In the genomic region with DNA sequence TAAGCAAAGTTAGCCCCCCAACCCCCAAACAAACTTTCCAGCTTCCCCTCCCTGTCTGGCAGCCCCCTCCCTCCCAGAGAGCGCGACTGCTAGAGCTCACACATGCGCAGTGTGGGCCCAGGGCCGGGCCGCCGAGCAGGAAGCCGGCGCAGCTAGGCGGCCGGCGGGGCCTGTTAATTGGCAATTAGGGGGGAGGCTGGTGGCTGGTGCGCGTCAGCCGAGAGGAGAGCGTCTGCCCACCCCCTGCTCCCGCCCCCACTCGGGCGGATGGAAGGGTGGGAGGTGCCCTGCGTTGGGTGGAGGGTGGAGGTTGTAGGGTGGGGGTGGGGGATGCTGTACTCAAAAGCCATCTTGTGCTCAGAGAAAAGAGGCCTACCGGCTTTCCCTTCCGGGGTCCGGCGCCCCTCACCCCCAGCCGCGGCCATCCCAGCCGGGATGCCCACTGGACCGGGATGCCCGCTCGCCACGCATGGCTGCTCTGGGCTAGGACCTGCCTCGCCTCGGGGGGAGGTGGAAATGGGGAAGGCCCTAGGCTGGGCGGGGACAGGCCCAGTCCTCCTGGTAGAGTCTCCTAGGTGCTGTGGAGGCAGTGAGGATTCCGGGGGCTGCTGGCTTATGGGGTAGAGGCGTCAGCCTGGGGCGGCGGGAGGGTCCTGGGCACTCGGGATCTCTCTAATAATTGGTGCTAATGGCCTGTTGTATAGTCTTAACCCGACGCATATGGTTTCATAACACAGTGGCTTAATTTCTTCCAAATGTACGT, we compare ENCODE assay signal across 8 cellular contexts. TPM values are rescaled to one million over a fixed set of nuclear protein-coding genes. Genes with fewer than 3 reads are reported as not detected.
DNase-seq lines count a peak whose midpoint lies in the region; ATAC-seq, FAIRE-seq and TF ChIP-seq lines count a peak whose summit lies in the region.

No MANE protein-coding gene starts in this region.

- dilution Hi-C loops in endothelial cell of umbilical vein (cut with MboI; ENCODE audit: extremely low pct_ligation_motif_present, low sequenced_read_pairs): no loop called here

- H2AFZ ChIP-seq in endothelial cell of umbilical vein (ENCODE audit: low read depth, low read length): peak overlapping the region; percentile 9

- no peak for TF ChIP-seq CTCF in endothelial cell of umbilical vein (IDR thresholded peaks at IDR 0.05; ENCODE audit: extremely low read depth in 1 of 2, insufficient read depth in 1 of 2, low read depth in 1 of 2, low read length in 2 of 2)

- H3K4me2 ChIP-seq in endothelial cell of umbilical vein (ENCODE audit: insufficient read depth, low read length): peak overlapping the region; percentile 21

- H3K4me1 ChIP-seq in endothelial cell of umbilical vein (ENCODE audit: control insufficient read depth, extremely low read depth, insufficient read depth, low read length) (peaks cover 3% of the 10 kb centered on the region), mucosa of rectum (ENCODE audit: control insufficient read depth in 2 of 2, insufficient read depth in 2 of 2, low read length in 2 of 2) (peaks cover 0 to 2% of the 10 kb centered on the region in 2 donors)

- peaks cover 84 to 93% of the 10 kb centered on the region in 2 experiments for H3K27me3 ChIP-seq in endothelial cell of umbilical vein (ENCODE audit: control insufficient read depth in 2 of 2, insufficient read depth in 2 of 2, low read length in 2 of 2)
- H3K27me3 ChIP-seq in mucosa of rectum (ENCODE audit: control insufficient read depth in 2 of 2, insufficient read depth in 2 of 2, low read length in 2 of 2): peaks cover 74 to 83% of the 10 kb centered on the region in 2 donors

- POLR2A ChIA-PET in endothelial cell of umbilical vein (lab: Charles Lee): no interaction called here

- intact Hi-C loops in endothelial cell of umbilical vein (cut with micrococcal nuclease): no loop called here

- TF ChIP-seq POLR2A in endothelial cell of umbilical vein (IDR thresholded peaks at IDR 0.05; ENCODE audit: low read depth, low read length): no peak

- peak; percentile 73 for ATAC-seq in HG03439 (IDR thresholded peaks at IDR 0.05; ENCODE audit: unreplicated experiment)

- no TSS peak for BruUV-seq in endothelial cell of umbilical vein (replicated peaks; lab: Mats Ljungman, UMichigan)

- H3K9ac ChIP-seq in endothelial cell of umbilical vein (replicated peaks; ENCODE audit: extremely low read depth, insufficient read depth, low read length) (no peak overlapping the region), mucosa of rectum (ENCODE audit: low read depth in 1 of 2, low read length in 2 of 2) (peak overlapping the region; percentile 6 to 23)

- H3K79me2 ChIP-seq in endothelial cell of umbilical vein (ENCODE audit: control insufficient read depth, insufficient read depth, low read length): no peaks in the 10 kb centered on the region

- no peaks in the 10 kb centered on the region for H4K20me1 ChIP-seq in endothelial cell of umbilical vein (replicated peaks; ENCODE audit: control insufficient read depth, extremely low read depth, insufficient read depth, low read length)

- H3K9me3 ChIP-seq in endothelial cell of umbilical vein (replicated peaks; ENCODE audit: control insufficient read depth, insufficient read depth, low read length) (no peaks in the 10 kb centered on the region), mucosa of rectum (ENCODE audit: control insufficient read depth in 2 of 2, low read length in 2 of 2) (no peaks in the 10 kb centered on the region)

- CTCF ChIA-PET in endothelial cell of umbilical vein (lab: Charles Lee): interaction anchor here (0.6 to 17.0 kb wide), 5 partner anchors 9 to 190 kb away, joined by 3 to 616 read pairs (median 10); partner anchors contain the start of genes HOXC10, HOXC8 and SMUG1

- H3K4me3 ChIP-seq in endothelial cell of umbilical vein (replicated peaks in 1 of 3; ENCODE audit: insufficient read depth in 1 of 3, low read depth in 1 of 3, low read length in 3 of 3): peak overlapping the region in 1 of 3 experiments; percentile 30
- peak overlapping the region; percentile 38 to 64 for H3K4me3 ChIP-seq in mucosa of rectum (ENCODE audit: low read length in 2 of 2)

- peak; percentile 59 for FAIRE-seq in endothelial cell of umbilical vein (lab: Jason Lieb, UNC)

- H3K9me1 ChIP-seq in endothelial cell of umbilical vein (replicated peaks; ENCODE audit: control insufficient read depth, extremely low read depth, insufficient read depth, low read length): no peaks in the 10 kb centered on the region

- H3K36me3 ChIP-seq in endothelial cell of umbilical vein (ENCODE audit: control insufficient read depth in 2 of 2, extremely low read depth in 1 of 2, insufficient read depth in 2 of 2, low read length in 2 of 2): no peaks in the 10 kb centered on the region
- H3K36me3 ChIP-seq in mucosa of rectum (ENCODE audit: control insufficient read depth in 2 of 2, insufficient read depth in 2 of 2, low read length in 2 of 2): no peaks in the 10 kb centered on the region

- peak in 11 of 14 donors; percentile 32 to 78 (median 64) for DNase-seq in C1 segment of cervical spinal cord (lab: John Stamatoyannopoulos, UW)
- DNase-seq in GM19238 (ENCODE audit: insufficient read length, low spot score): peak; percentile 95
- DNase-seq in NCI-H748 treated with DMSO at 0.1 percent for 48 hours (lab: John Stamatoyannopoulos, UW): peak; percentile 92
- DNase-seq in activated CD8-positive, alpha-beta memory T cell treated with anti-CD3 and anti-CD28 coated beads for 24 hours: peak; percentile 89
- peak; percentile 65 for DNase-seq in endothelial cell of umbilical vein (ENCODE audit: low read depth, low spot score)
- DNase-seq in stimulated activated CD8-positive, alpha-beta memory T cell treated with anti-CD3 and anti-CD28 coated beads, Interleukin-7, amount 100 ng/mL, for 1 hour (ENCODE audit: low read depth in 2 of 2): peak; percentile 35 to 50

- no peak overlapping the region for H3K27ac ChIP-seq in endothelial cell of umbilical vein (ENCODE audit: insufficient read depth, low read depth, low read length)
- H3K27ac ChIP-seq in mucosa of rectum (ENCODE audit: low read depth in 2 of 2, low read length in 2 of 2): no peak overlapping the region

TF ChIP-seq in endothelial cell of umbilical vein, 7 proteins besides CTCF, POLR2A, EP300 and RAD21:
- peak; percentile 86 for TF ChIP-seq EZH2 (IDR thresholded peaks at IDR 0.05; ENCODE audit: borderline replicate concordance, low read depth, low read length, severe bottlenecking)
- no peak for TF ChIP-seq JUN (IDR thresholded peaks at IDR 0.05; ENCODE audit: borderline replicate concordance, insufficient read depth, insufficient read length, low read depth)

RNA-seq across cellular contexts. Expression of gene HOXC8, which starts 9.2 kb away (rescaled TPM):
- 0.35 TPM in 1 of 2 replicates, not detected in the other for total RNA-seq in endothelial cell of umbilical vein
- polyA plus RNA-seq in endothelial cell of umbilical vein: 0.03 and 0.19 TPM in 2 replicates
- polyA plus RNA-seq in endothelial cell of umbilical vein (2011; cell fraction: cytosol; rRNA removed): 0.03 and 0.11 TPM in 2 replicates
- 0.11 and 0.14 TPM in 2 replicates for polyA plus RNA-seq in endothelial cell of umbilical vein (2011; cell fraction: nucleus; rRNA removed)
- 2.8 and 3.8 TPM in 2 replicates for polyA plus RNA-seq in endothelial cell of umbilical vein (2012)
- 0.08 and 0.15 TPM in 2 replicates for polyA minus RNA-seq in endothelial cell of umbilical vein
- polyA minus RNA-seq in endothelial cell of umbilical vein (2011; cell fraction: cytosol; rRNA and poly(A)+ RNA removed): not detected
- not detected in 2 replicates for polyA minus RNA-seq in endothelial cell of umbilical vein (2011; cell fraction: nucleus; rRNA and poly(A)+ RNA removed)

RNA-seq across cellular contexts. Expression of gene HOXC6, which starts 10.2 kb away (rescaled TPM):
- total RNA-seq in endothelial cell of umbilical vein: 0.51 and 0.58 TPM in 2 replicates
- 0.57 and 0.72 TPM in 2 replicates for polyA plus RNA-seq in endothelial cell of umbilical vein
- 0.45 TPM in 2 replicates for polyA plus RNA-seq in endothelial cell of umbilical vein (2011; cell fraction: cytosol; rRNA removed)
- polyA plus RNA-seq in endothelial cell of umbilical vein (2011; cell fraction: nucleus; rRNA removed): 0.99 and 1.0 TPM in 2 replicates
- polyA plus RNA-seq in endothelial cell of umbilical vein (2012): 5.4 and 9.5 TPM in 2 replicates
- polyA minus RNA-seq in endothelial cell of umbilical vein: 0.40 and 0.97 TPM in 2 replicates
- 2.0 TPM for polyA minus RNA-seq in endothelial cell of umbilical vein (2011; cell fraction: cytosol; rRNA and poly(A)+ RNA removed)
- polyA minus RNA-seq in endothelial cell of umbilical vein (2011; cell fraction: nucleus; rRNA and poly(A)+ RNA removed): not detected in 2 replicates

RNA-seq across cellular contexts. Expression of gene HOXC5, which starts 14.8 kb away (rescaled TPM):
- total RNA-seq in endothelial cell of umbilical vein: not detected in 2 replicates
- not detected in 2 replicates for polyA plus RNA-seq in endothelial cell of umbilical vein
- polyA plus RNA-seq in endothelial cell of umbilical vein (2011; cell fraction: cytosol; rRNA removed): not detected in 2 replicates
- polyA plus RNA-seq in endothelial cell of umbilical vein (2011; cell fraction: nucleus; rRNA removed): 0.07 and 0.08 TPM in 2 replicates
- polyA plus RNA-seq in endothelial cell of umbilical vein (2012): 0.13 and 0.38 TPM in 2 replicates
- polyA minus RNA-seq in endothelial cell of umbilical vein: not detected in 2 replicates
- polyA minus RNA-seq in endothelial cell of umbilical vein (2011; cell fraction: cytosol; rRNA and poly(A)+ RNA removed): not detected
- not detected in 2 replicates for polyA minus RNA-seq in endothelial cell of umbilical vein (2011; cell fraction: nucleus; rRNA and poly(A)+ RNA removed)

RNA-seq across cellular contexts. Expression of gene HOXC9, which starts 18.1 kb away (rescaled TPM):
- 0.21 and 0.40 TPM in 2 replicates for total RNA-seq in endothelial cell of umbilical vein
- polyA plus RNA-seq in endothelial cell of umbilical vein: 0.54 and 0.58 TPM in 2 replicates
- 0.32 and 0.35 TPM in 2 replicates for polyA plus RNA-seq in endothelial cell of umbilical vein (2011; cell fraction: cytosol; rRNA removed)
- 0.21 and 0.45 TPM in 2 replicates for polyA plus RNA-seq in endothelial cell of umbilical vein (2011; cell fraction: nucleus; rRNA removed)
- polyA plus RNA-seq in endothelial cell of umbilical vein (2012): 6.3 and 11.9 TPM in 2 replicates
- polyA minus RNA-seq in endothelial cell of umbilical vein: not detected in 2 replicates
- 3.2 TPM for polyA minus RNA-seq in endothelial cell of umbilical vein (2011; cell fraction: cytosol; rRNA and poly(A)+ RNA removed)
- polyA minus RNA-seq in endothelial cell of umbilical vein (2011; cell fraction: nucleus; rRNA and poly(A)+ RNA removed): not detected in 2 replicates

RNA-seq across cellular contexts. Expression of gene HOXC10, which starts 33.1 kb away (rescaled TPM):
- 0.44 TPM in 1 of 2 replicates, not detected in the other for total RNA-seq in endothelial cell of umbilical vein
- 0.18 TPM in 2 replicates for polyA plus RNA-seq in endothelial cell of umbilical vein
- 0.13 and 0.18 TPM in 2 replicates for polyA plus RNA-seq in endothelial cell of umbilical vein (2011; cell fraction: cytosol; rRNA removed)
- 0.08 TPM in 1 of 2 replicates, not detected in the other for polyA plus RNA-seq in endothelial cell of umbilical vein (2011; cell fraction: nucleus; rRNA removed)
- polyA plus RNA-seq in endothelial cell of umbilical vein (2012): 5.7 and 6.5 TPM in 2 replicates
- not detected in 2 replicates for polyA minus RNA-seq in endothelial cell of umbilical vein
- polyA minus RNA-seq in endothelial cell of umbilical vein (2011; cell fraction: cytosol; rRNA and poly(A)+ RNA removed): 38.5 TPM
- not detected in 2 replicates for polyA minus RNA-seq in endothelial cell of umbilical vein (2011; cell fraction: nucleus; rRNA and poly(A)+ RNA removed)

Comparison
In these comparisons a context has a peak if more than half of its experiments do, and no peak if none do; other contexts are left out.
1. DNase-seq: peak in every context shown above with its lines; median percentile 95 in GM19238; 92 in NCI-H748 treated with DMSO at 0.1 percent for 48 hours; 89 in activated CD8-positive, alpha-beta memory T cell treated with anti-CD3 and anti-CD28 coated beads for 24 hours; 65 in endothelial cell of umbilical vein; 64 in C1 segment of cervical spinal cord; 42 in stimulated activated CD8-positive, alpha-beta memory T cell treated with anti-CD3 and anti-CD28 coated beads, Interleukin-7, amount 100 ng/mL, for 1 hour.